Comparison of ENCODE assay signal across 13 cellular contexts in genomic region chr6:69825904-69826303, GRCh38. TPM values are rescaled to one million over a fixed set of nuclear protein-coding genes. Genes with fewer than 3 reads are reported as not detected.
DNase-seq lines count a peak whose midpoint lies in the region; ATAC-seq, FAIRE-seq and TF ChIP-seq lines count a peak whose summit lies in the region.
"Had no signal": no experiment of that assay in that cellular context is flagged by ENCODE, and none has a peak within 500 bp of the region (broad histone marks: within the 10 kb centered on the region; RNA-seq: fewer than 3 reads in every experiment).

No MANE protein-coding gene starts in this region.

- no peaks in the 10 kb centered on the region for H3K9me3 Mint-ChIP-seq in activated CD8-positive, alpha-beta T cell treated with anti-CD3 and anti-CD28 coated beads for 36 hours

- no peaks in the 10 kb centered on the region for H3K4me1 Mint-ChIP-seq in activated CD8-positive, alpha-beta T cell treated with anti-CD3 and anti-CD28 coated beads for 36 hours (ENCODE audit: low read depth)

- no peaks in the 10 kb centered on the region for H3K27me3 ChIP-seq in adipocyte (replicated peaks; ENCODE audit: control insufficient read depth, insufficient read depth, low read length)
- H3K27me3 ChIP-seq: foreskin keratinocyte had no signal

- FAIRE-seq in GM12892 (lab: Jason Lieb, UNC), result peak; percentile 57
- FAIRE-seq: GM12891 had no signal

- no peak for TF ChIP-seq POLR2A in GM12892 (IDR thresholded peaks at IDR 0.05; ENCODE audit: low read depth, low read length)

- peak overlapping the region; percentile 72 for H3K4me3 ChIP-seq in adipocyte (ENCODE audit: low read length)
- no peak overlapping the region for H3K4me3 ChIP-seq in fibroblast of mammary gland (ENCODE audit: control insufficient read depth, low read depth, low read length)

- H3K27ac Mint-ChIP-seq in activated CD8-positive, alpha-beta T cell treated with anti-CD3 and anti-CD28 coated beads for 36 hours, result no peak overlapping the region

- CTCF ChIA-PET in activated CD8-positive, alpha-beta T cell treated with anti-CD3 and anti-CD28 coated beads for 36 hours (lab: Charles Lee), result no interaction called here

- H3K9me3 ChIP-seq in adipocyte (ENCODE audit: control insufficient read depth, low read length), result no peaks in the 10 kb centered on the region

- POLR2A ChIA-PET in activated CD8-positive, alpha-beta T cell treated with anti-CD3 and anti-CD28 coated beads for 36 hours (lab: Charles Lee), result no interaction called here

- no peak for ATAC-seq in activated CD8-positive, alpha-beta T cell treated with anti-CD3 and anti-CD28 coated beads for 36 hours
- ATAC-seq: foreskin keratinocyte had no signal

- no peak for TF ChIP-seq CTCF in fibroblast of mammary gland (conservative IDR thresholded peaks at IDR 0.05; ENCODE audit: control insufficient read depth, insufficient read depth, low read depth, low read length)
- TF ChIP-seq CTCF in activated CD8-positive, alpha-beta T cell treated with anti-CD3 and anti-CD28 coated beads for 36 hours (IDR thresholded peaks at IDR 0.05), result no peak

- H3K4me3 Mint-ChIP-seq in activated CD8-positive, alpha-beta T cell treated with anti-CD3 and anti-CD28 coated beads for 36 hours, result no peak overlapping the region

- peak overlapping the region; percentile 55 for H3K9ac ChIP-seq in adipocyte (ENCODE audit: low read length)

- H3K27me3 Mint-ChIP-seq in activated CD8-positive, alpha-beta T cell treated with anti-CD3 and anti-CD28 coated beads for 36 hours, result no peaks in the 10 kb centered on the region

- no peak for DNase-seq in GM12892 (ENCODE audit: insufficient read length)
- DNase-seq in adipocyte (ENCODE audit: low read depth), result peak; percentile 87
- peak; percentile 55 for DNase-seq in fibroblast of mammary gland (ENCODE audit: low read depth)
- DNase-seq in non-pigmented ciliary epithelial cell (ENCODE audit: low read depth), result peak; percentile 3
- DNase-seq in stimulated activated naive CD4-positive, alpha-beta T cell (lab: John Stamatoyannopoulos, UW), result no peak
- no peak for DNase-seq in activated naive CD4-positive, alpha-beta T cell treated with anti-CD3 and anti-CD28 coated beads, Interleukin-2, amount 50 U/mL, for 16 hours
- DNase-seq in RKO (ENCODE audit: low spot score), result no peak
- no peak for DNase-seq in activated CD8-positive, alpha-beta T cell treated with anti-CD3 and anti-CD28 coated beads for 36 hours
- DNase-seq: KBM-7, left cardiac atrium, NCI-H2171 had no signal

- H3K36me3 Mint-ChIP-seq in activated CD8-positive, alpha-beta T cell treated with anti-CD3 and anti-CD28 coated beads for 36 hours (ENCODE audit: low read depth), result no peaks in the 10 kb centered on the region

- peaks cover 23% of the 10 kb centered on the region for H3K4me1 ChIP-seq in adipocyte (ENCODE audit: control insufficient read depth, insufficient read depth, low read length)
- H3K4me1 ChIP-seq: foreskin keratinocyte had no signal

- no peaks in the 10 kb centered on the region for H3K36me3 ChIP-seq in adipocyte (ENCODE audit: control insufficient read depth, insufficient read depth, low read length, severe bottlenecking)

- intact Hi-C loops in activated CD8-positive, alpha-beta T cell treated with anti-CD3 and anti-CD28 coated beads for 36 hours (cut with micrococcal nuclease), result no loop called here

RNA-seq across cellular contexts. Expression of gene LMBRD1, which starts 29.1 kb away (rescaled TPM):
- polyA plus RNA-seq in GM12892 (2012; ENCODE audit: missing spikeins), result 24.1 TPM
- total RNA-seq in activated CD8-positive, alpha-beta T cell treated with anti-CD3 and anti-CD28 coated beads for 36 hours, result 10 to 100 TPM; 14.6 to 15.9 TPM

RNA-seq across cellular contexts. Expression of gene COL19A1, which starts 40.5 kb away (rescaled TPM):
- 2.6 TPM for polyA plus RNA-seq in GM12892 (2012; ENCODE audit: missing spikeins)
- total RNA-seq in activated CD8-positive, alpha-beta T cell treated with anti-CD3 and anti-CD28 coated beads for 36 hours, result under 1 TPM in 1 of 2 experiments, not detected in 1; 0.14 TPM
- total RNA-seq: foreskin keratinocyte had no signal
- polyA plus RNA-seq: foreskin keratinocyte had no signal

Comparison
In these comparisons a context has a peak if more than half of its experiments do, and no peak if none do; other contexts are left out.
1. DNase-seq: peak in adipocyte (single experiment), fibroblast of mammary gland (single experiment) and non-pigmented ciliary epithelial cell (single experiment); none in GM12892 (single experiment), stimulated activated naive CD4-positive, alpha-beta T cell (0 of 6), activated naive CD4-positive, alpha-beta T cell treated with anti-CD3 and anti-CD28 coated beads, Interleukin-2, amount 50 U/mL, for 16 hours (single experiment), RKO (single experiment) and activated CD8-positive, alpha-beta T cell treated with anti-CD3 and anti-CD28 coated beads for 36 hours (single experiment).